1 cellular context compared by ENCODE assay signal in the genomic region with DNA sequence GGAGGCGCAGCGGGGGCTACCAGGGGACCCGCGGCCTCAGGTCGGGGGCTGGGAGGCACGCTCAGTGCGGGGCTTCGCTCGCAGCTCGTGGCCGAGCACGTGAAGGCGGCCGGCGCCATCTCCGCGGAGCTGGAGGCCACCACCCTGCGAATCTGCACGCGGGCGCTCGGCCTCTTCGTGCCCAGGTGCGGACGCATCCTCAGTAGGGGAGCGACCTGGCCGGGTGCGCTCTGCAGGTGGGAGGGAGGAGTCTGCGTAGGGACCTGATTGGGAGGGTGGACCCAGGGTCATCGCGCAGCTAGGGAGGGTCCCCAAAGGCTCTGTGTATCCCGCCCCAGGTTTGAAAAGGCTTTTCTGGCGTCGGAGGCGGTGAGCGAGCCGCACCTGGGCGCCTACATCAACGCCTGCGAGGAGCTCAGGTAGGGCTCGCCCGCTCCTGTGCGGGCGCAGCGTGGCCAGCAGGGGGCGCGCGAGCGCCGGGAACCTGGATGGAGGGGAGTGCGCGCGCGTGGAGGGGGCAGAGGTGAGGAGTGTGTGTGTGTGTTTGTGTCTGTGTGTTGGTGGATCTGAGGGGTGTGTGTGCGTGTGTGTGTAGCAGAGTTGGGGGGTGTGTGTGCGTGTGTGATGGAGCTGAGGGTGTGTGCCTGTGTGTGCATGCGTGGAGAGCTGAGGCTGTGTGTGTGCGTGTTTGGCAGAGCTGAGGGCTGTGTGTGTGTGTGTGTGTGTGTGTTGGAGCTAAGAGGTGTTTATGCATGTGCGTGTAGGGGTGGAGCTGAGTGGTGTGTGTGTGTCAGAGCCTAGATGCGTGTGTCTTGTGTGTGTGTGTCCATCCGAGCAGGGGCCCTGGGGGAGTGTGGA.
TF ChIP-seq lines count a peak whose summit lies in the region.

No MANE protein-coding gene starts in this region.

TF ChIP-seq in HCT116, 20 proteins besides CTCF, POLR2A, EP300 and RAD21 (continued from another document):
- TF ChIP-seq YY1 (IDR thresholded peaks at IDR 0.05; ENCODE audit: extremely low read depth, insufficient replicate concordance, low read depth, low read length): no peak
- no peak for TF ChIP-seq ZFX (IDR thresholded peaks at IDR 0.05)
- no peak for TF ChIP-seq ZNF274 (IDR thresholded peaks at IDR 0.05; ENCODE audit: low read depth, low read length)
- TF ChIP-seq, protein P1, sequence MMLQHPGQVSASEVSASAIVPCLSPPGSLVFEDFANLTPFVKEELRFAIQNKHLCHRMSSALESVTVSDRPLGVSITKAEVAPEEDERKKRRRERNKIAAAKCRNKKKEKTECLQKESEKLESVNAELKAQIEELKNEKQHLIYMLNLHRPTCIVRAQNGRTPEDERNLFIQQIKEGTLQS (IDR thresholded peaks at IDR 0.05): no peak
- TF ChIP-seq, protein P2, sequence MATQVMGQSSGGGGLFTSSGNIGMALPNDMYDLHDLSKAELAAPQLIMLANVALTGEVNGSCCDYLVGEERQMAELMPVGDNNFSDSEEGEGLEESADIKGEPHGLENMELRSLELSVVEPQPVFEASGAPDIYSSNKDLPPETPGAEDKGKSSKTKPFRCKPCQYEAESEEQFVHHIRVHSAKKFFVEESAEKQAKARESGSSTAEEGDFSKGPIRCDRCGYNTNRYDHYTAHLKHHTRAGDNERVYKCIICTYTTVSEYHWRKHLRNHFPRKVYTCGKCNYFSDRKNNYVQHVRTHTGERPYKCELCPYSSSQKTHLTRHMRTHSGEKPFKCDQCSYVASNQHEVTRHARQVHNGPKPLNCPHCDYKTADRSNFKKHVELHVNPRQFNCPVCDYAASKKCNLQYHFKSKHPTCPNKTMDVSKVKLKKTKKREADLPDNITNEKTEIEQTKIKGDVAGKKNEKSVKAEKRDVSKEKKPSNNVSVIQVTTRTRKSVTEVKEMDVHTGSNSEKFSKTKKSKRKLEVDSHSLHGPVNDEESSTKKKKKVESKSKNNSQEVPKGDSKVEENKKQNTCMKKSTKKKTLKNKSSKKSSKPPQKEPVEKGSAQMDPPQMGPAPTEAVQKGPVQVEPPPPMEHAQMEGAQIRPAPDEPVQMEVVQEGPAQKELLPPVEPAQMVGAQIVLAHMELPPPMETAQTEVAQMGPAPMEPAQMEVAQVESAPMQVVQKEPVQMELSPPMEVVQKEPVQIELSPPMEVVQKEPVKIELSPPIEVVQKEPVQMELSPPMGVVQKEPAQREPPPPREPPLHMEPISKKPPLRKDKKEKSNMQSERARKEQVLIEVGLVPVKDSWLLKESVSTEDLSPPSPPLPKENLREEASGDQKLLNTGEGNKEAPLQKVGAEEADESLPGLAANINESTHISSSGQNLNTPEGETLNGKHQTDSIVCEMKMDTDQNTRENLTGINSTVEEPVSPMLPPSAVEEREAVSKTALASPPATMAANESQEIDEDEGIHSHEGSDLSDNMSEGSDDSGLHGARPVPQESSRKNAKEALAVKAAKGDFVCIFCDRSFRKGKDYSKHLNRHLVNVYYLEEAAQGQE (IDR thresholded peaks at IDR 0.05; ENCODE audit: low read depth): no peak
- TF ChIP-seq SP1 (IDR thresholded peaks at IDR 0.05; ENCODE audit: low read depth): no peak
- no peak for TF ChIP-seq ELF1 (IDR thresholded peaks at IDR 0.05; ENCODE audit: borderline replicate concordance, low read depth)
- no peak for TF ChIP-seq EGR1 (IDR thresholded peaks at IDR 0.05; ENCODE audit: low read depth)
- TF ChIP-seq CBX3 (IDR thresholded peaks at IDR 0.05; ENCODE audit: low read depth): no peak
- no peak for TF ChIP-seq SIN3A (IDR thresholded peaks at IDR 0.05; ENCODE audit: low read depth)
- TF ChIP-seq, protein P3, sequence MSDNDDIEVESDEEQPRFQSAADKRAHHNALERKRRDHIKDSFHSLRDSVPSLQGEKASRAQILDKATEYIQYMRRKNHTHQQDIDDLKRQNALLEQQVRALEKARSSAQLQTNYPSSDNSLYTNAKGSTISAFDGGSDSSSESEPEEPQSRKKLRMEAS (IDR thresholded peaks at IDR 0.05): no peak
- no peak for TF ChIP-seq CEBPB (IDR thresholded peaks at IDR 0.05; ENCODE audit: low read depth)
TF ChIP-seq in HCT116: peak in this region for 0.
